Comparison of ENCODE assay signal across 1 cellular context in the genomic region with DNA sequence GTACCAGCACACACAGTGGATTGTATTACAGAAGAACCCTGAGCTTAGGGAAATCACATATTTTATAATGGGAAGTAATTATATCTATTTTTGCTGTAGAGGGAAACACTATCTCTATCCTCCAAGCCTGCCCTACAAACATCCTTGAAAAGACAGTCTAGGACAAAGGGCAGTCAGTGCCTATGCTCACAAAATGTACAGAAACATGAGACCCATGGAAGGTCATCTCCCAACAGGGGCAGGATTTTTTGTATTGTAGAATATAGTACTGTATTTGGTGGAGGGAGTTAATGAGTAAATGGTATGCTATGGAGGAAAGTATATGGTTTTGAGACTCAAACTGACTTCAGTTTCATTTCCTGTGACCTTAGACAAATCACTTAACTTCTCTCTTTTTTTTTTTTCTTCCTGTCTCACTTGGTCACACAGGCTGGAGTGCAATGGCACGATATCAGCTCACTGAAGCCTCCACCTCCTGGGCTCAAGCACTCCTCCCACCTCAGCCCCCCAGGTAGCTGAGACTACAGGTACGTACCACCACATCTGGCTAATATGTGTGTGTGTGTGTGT.
TF ChIP-seq lines count a peak whose summit lies in the region.

No MANE protein-coding gene starts in this region.

TF ChIP-seq in GM23338, 12 proteins besides CTCF, POLR2A, EP300 and RAD21 (continued from another document):
- TF ChIP-seq, protein P1, sequence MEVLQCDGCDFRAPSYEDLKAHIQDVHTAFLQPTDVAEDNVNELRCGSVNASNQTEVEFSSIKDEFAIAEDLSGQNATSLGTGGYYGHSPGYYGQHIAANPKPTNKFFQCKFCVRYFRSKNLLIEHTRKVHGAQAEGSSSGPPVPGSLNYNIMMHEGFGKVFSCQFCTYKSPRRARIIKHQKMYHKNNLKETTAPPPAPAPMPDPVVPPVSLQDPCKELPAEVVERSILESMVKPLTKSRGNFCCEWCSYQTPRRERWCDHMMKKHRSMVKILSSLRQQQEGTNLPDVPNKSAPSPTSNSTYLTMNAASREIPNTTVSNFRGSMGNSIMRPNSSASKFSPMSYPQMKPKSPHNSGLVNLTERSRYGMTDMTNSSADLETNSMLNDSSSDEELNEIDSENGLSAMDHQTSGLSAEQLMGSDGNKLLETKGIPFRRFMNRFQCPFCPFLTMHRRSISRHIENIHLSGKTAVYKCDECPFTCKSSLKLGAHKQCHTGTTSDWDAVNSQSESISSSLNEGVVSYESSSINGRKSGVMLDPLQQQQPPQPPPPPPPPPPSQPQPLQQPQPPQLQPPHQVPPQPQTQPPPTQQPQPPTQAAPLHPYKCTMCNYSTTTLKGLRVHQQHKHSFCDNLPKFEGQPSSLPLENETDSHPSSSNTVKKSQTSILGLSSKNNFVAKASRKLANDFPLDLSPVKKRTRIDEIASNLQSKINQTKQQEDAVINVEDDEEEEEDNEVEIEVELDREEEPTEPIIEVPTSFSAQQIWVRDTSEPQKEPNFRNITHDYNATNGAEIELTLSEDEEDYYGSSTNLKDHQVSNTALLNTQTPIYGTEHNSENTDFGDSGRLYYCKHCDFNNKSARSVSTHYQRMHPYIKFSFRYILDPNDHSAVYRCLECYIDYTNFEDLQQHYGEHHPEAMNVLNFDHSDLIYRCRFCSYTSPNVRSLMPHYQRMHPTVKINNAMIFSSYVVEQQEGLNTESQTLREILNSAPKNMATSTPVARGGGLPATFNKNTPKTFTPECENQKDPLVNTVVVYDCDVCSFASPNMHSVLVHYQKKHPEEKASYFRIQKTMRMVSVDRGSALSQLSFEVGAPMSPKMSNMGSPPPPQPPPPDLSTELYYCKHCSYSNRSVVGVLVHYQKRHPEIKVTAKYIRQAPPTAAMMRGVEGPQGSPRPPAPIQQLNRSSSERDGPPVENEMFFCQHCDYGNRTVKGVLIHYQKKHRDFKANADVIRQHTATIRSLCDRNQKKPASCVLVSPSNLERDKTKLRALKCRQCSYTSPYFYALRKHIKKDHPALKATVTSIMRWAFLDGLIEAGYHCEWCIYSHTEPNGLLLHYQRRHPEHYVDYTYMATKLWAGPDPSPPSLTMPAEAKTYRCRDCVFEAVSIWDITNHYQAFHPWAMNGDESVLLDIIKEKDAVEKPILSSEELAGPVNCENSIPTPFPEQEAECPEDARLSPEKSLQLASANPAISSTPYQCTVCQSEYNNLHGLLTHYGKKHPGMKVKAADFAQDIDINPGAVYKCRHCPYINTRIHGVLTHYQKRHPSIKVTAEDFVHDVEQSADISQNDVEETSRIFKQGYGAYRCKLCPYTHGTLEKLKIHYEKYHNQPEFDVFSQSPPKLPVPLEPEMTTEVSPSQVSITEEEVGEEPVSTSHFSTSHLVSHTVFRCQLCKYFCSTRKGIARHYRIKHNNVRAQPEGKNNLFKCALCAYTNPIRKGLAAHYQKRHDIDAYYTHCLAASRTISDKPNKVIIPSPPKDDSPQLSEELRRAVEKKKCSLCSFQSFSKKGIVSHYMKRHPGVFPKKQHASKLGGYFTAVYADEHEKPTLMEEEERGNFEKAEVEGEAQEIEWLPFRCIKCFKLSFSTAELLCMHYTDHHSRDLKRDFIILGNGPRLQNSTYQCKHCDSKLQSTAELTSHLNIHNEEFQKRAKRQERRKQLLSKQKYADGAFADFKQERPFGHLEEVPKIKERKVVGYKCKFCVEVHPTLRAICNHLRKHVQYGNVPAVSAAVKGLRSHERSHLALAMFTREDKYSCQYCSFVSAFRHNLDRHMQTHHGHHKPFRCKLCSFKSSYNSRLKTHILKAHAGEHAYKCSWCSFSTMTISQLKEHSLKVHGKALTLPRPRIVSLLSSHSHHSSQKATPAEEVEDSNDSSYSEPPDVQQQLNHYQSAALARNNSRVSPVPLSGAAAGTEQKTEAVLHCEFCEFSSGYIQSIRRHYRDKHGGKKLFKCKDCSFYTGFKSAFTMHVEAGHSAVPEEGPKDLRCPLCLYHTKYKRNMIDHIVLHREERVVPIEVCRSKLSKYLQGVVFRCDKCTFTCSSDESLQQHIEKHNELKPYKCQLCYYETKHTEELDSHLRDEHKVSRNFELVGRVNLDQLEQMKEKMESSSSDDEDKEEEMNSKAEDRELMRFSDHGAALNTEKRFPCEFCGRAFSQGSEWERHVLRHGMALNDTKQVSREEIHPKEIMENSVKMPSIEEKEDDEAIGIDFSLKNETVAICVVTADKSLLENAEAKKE (CRISPR knock-in tag; IDR thresholded peaks at IDR 0.05) = no peak
- TF ChIP-seq ETS1 (IDR thresholded peaks at IDR 0.05) (no peak), ZNF114 (CRISPR knock-in tag; IDR thresholded peaks at IDR 0.05) (no peak), ZNF331 (CRISPR knock-in tag; IDR thresholded peaks at IDR 0.05; ENCODE audit: low read depth) (no peak), EZH2 (IDR thresholded peaks at IDR 0.05; ENCODE audit: low read depth, unreplicated experiment) (no peak), EZH2phosphoT487 (IDR thresholded peaks at IDR 0.05; ENCODE audit: unreplicated experiment) (no peak)
